Comparison of ENCODE assay signal across 28 cellular contexts in the genomic region with DNA sequence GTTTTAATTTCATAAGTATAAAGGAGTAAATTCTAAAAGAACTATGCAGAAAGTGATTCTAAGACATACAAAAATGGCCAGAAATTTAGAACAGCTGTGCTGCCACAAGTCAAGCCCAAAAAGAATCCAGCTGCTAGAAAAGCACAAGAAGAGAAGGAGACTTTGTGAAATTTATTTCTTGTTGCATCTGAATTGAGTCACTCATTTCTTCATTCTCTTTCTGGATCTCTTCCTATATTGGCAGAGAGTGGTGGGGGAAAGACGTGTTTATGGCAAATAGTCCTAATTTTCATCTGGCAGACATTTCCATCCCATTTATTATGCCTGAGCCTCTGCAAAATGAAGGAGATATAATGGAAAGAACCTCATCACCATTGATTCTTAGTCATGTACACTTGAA.
DNase-seq lines count a peak whose midpoint lies in the region; ATAC-seq, FAIRE-seq and TF ChIP-seq lines count a peak whose summit lies in the region.
"Had no signal": no experiment of that assay in that cellular context is flagged by ENCODE, and none has a peak within 500 bp of the region (broad histone marks: within the 10 kb centered on the region; RNA-seq: fewer than 3 reads in every experiment).

No MANE protein-coding gene starts in this region.

- TF ChIP-seq CTCF in fibroblast of the aortic adventitia (IDR thresholded peaks at IDR 0.05; ENCODE audit: insufficient read depth, low read length) (no peak), left lung (IDR thresholded peaks at IDR 0.05) (no peak), MCF 10A (IDR thresholded peaks at IDR 0.05; ENCODE audit: unreplicated experiment) (no peak), pancreas (IDR thresholded peaks at IDR 0.05) (no peak)

- H3K9me3 ChIP-seq in left lung, result no peaks in the 10 kb centered on the region
- no peaks in the 10 kb centered on the region for H3K9me3 ChIP-seq in pancreas
- H3K9me3 ChIP-seq: Caco-2, HAP-1 had no signal

- BruUV-seq in MCF 10A (replicated peaks; lab: Mats Ljungman, UMichigan), result no TSS peak

- POLR2A ChIA-PET in MCF 10A (lab: Yijun Ruan, JAX), result no interaction called here

- WGBS in pancreas, 2 donors, result 68 to 83% methylated on average over 1 of the region's 1 CpG

- no peaks in the 10 kb centered on the region for H3K9me3 Mint-ChIP-seq in activated CD8-positive, alpha-beta memory T cell treated with anti-CD3 and anti-CD28 coated beads, Interleukin-2, amount 10 ng/mL, durations not matched to agents 7 days and 5 days (ENCODE audit: low read depth)
- H3K9me3 Mint-ChIP-seq in MCF 10A (ENCODE audit: unreplicated experiment), result no peaks in the 10 kb centered on the region
- H3K9me3 Mint-ChIP-seq: CD8-positive, alpha-beta T cell; HFFc6 had no signal

- intact Hi-C loops in Right ventricle myocardium inferior (cut with DNase I) (no loop called here), cardiac septum (cut with DNase I) (no loop called here), left lung (cut with DNase I) (no loop called here), MCF 10A (cut with micrococcal nuclease) (no loop called here), pancreas (cut with DNase I) (no loop called here)

- peaks cover 25% of the 10 kb centered on the region for H3K27me3 Mint-ChIP-seq in activated CD8-positive, alpha-beta memory T cell treated with anti-CD3 and anti-CD28 coated beads, Interleukin-2, amount 10 ng/mL, durations not matched to agents 7 days and 5 days
- peaks cover 14% of the 10 kb centered on the region for H3K27me3 Mint-ChIP-seq in MCF 10A (ENCODE audit: insufficient read depth, unreplicated experiment)

- no peaks in the 10 kb centered on the region for H3K36me3 ChIP-seq in left lung
- no peaks in the 10 kb centered on the region for H3K36me3 ChIP-seq in pancreas
- H3K36me3 ChIP-seq: HAP-1, MG63 had no signal

- H3K27me3 ChIP-seq in left lung, result peaks cover 0 to 3% of the 10 kb centered on the region in 2 donors
- no peaks in the 10 kb centered on the region for H3K27me3 ChIP-seq in pancreas
- H3K27me3 ChIP-seq: MG63 had no signal

- CTCF ChIA-PET in activated CD8-positive, alpha-beta memory T cell treated with anti-CD3 and anti-CD28 coated beads, Interleukin-2, amount 10 ng/mL, durations not matched to agents 7 days and 5 days (lab: Charles Lee), result no interaction called here
- CTCF ChIA-PET in MCF 10A (lab: Yijun Ruan, JAX), result no interaction called here

- H3K4me3 Mint-ChIP-seq in activated CD8-positive, alpha-beta memory T cell treated with anti-CD3 and anti-CD28 coated beads, Interleukin-2, amount 10 ng/mL, durations not matched to agents 7 days and 5 days, result no peak overlapping the region
- no peak overlapping the region for H3K4me3 Mint-ChIP-seq in MCF 10A (ENCODE audit: unreplicated experiment)
- H3K4me3 Mint-ChIP-seq: B cell; CD8-positive, alpha-beta T cell; HFFc6 had no signal

- peak; percentile 45 for ATAC-seq in Right ventricle myocardium inferior
- ATAC-seq in left lung, result peak; percentile 44
- ATAC-seq in activated CD8-positive, alpha-beta memory T cell treated with anti-CD3 and anti-CD28 coated beads, Interleukin-2, amount 10 ng/mL, durations not matched to agents 7 days and 5 days, result no peak
- no peak for ATAC-seq in pancreas
- ATAC-seq: CD8-positive, alpha-beta T cell; HepG2 had no signal

- H3K36me3 Mint-ChIP-seq in activated CD8-positive, alpha-beta memory T cell treated with anti-CD3 and anti-CD28 coated beads, Interleukin-2, amount 10 ng/mL, durations not matched to agents 7 days and 5 days, result no peaks in the 10 kb centered on the region
- H3K36me3 Mint-ChIP-seq in MCF 10A (ENCODE audit: insufficient read depth, unreplicated experiment), result no peaks in the 10 kb centered on the region
- H3K36me3 Mint-ChIP-seq: CD8-positive, alpha-beta T cell had no signal

- no peaks in the 10 kb centered on the region for H3K4me1 Mint-ChIP-seq in activated CD8-positive, alpha-beta memory T cell treated with anti-CD3 and anti-CD28 coated beads, Interleukin-2, amount 10 ng/mL, durations not matched to agents 7 days and 5 days
- peaks cover 20% of the 10 kb centered on the region for H3K4me1 Mint-ChIP-seq in MCF 10A (ENCODE audit: insufficient read depth, unreplicated experiment)
- H3K4me1 Mint-ChIP-seq: B cell had no signal

- H3K4me1 ChIP-seq in left lung (no peaks in the 10 kb centered on the region), pancreas (no peaks in the 10 kb centered on the region)
- H3K4me1 ChIP-seq: Caco-2, HAP-1 had no signal

- H3K4me3 ChIP-seq in fibroblast of the aortic adventitia (ENCODE audit: low read depth, low read length), result no peak overlapping the region
- H3K4me3 ChIP-seq in left lung, result no peak overlapping the region
- H3K4me3 ChIP-seq in pancreas, result no peak overlapping the region
- H3K4me3 ChIP-seq: HAP-1, MG63, PC-9 had no signal

- H3K27ac Mint-ChIP-seq in activated CD8-positive, alpha-beta memory T cell treated with anti-CD3 and anti-CD28 coated beads, Interleukin-2, amount 10 ng/mL, durations not matched to agents 7 days and 5 days, result no peak overlapping the region
- no peak overlapping the region for H3K27ac Mint-ChIP-seq in MCF 10A (ENCODE audit: low read depth, unreplicated experiment)
- H3K27ac Mint-ChIP-seq: B cell; CD8-positive, alpha-beta T cell; HFFc6 had no signal

- no peak for DNase-seq in Right ventricle myocardium inferior (ENCODE audit: missing footprints)
- DNase-seq in cardiac septum (ENCODE audit: low spot score), result no peak
- DNase-seq in fibroblast of the aortic adventitia (ENCODE audit: low read depth), result peak; percentile 45
- DNase-seq in left lung, result no peak
- no peak for DNase-seq in activated CD8-positive, alpha-beta memory T cell treated with anti-CD3 and anti-CD28 coated beads, Interleukin-2, amount 10 ng/mL, durations not matched to agents 7 days and 5 days
- DNase-seq in MCF 10A (ENCODE audit: unreplicated experiment), result no peak
- no peak for DNase-seq in pancreas
- DNase-seq: Caco-2; CD8-positive, alpha-beta T cell; DMS 273 treated with DMSO at 0.1 percent for 48 hours; DMS79 treated with DMSO at 0.1 percent for 48 hours; GF-D8; GOT3; HFFc6; Karpas-422; MG63; NCI-H187; NCI-H526; NCI-H82; NK-92 treated with Interleukin-12 subunit alpha and Interleukin-12 subunit beta, amount 100 ng/mL, for 24 hours; PC-9; SHP77 had no signal

- FAIRE-seq in pancreas (lab: Jason Lieb, UNC), result no peak
- FAIRE-seq: GM12891, HepG2 had no signal

- H3K27ac ChIP-seq in left lung (no peak overlapping the region), pancreas (no peak overlapping the region)
- H3K27ac ChIP-seq: 22Rv1, C4-2B, PC-9 had no signal

Comparison
In these comparisons a context has a peak if more than half of its experiments do, and no peak if none do; other contexts are left out.
1. ATAC-seq: peak in Right ventricle myocardium inferior (single experiment) and left lung (single experiment); none in activated CD8-positive, alpha-beta memory T cell treated with anti-CD3 and anti-CD28 coated beads, Interleukin-2, amount 10 ng/mL, durations not matched to agents 7 days and 5 days (single experiment) and pancreas (0 of 4).